19 cellular contexts compared by ENCODE assay signal in the genomic region with DNA sequence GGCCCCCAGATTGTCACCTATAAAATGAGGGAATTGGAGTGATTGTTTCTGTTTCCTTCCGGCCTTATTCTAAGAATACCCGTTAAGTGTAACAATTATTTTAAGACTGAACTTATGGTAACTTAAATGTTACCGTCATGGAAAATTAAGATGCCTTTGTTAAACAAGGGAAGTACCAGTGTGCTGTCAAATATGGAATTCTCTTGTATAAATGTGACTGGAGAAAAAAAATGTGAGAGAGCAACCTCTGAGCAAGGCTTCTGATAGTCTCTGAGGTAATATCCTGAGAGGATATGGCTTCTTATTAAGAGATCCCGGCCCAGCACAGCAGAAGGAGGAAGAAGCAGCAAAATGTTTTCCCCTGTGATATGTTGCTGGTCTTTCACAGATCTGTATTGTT.
"Had no signal": no experiment of that assay in that cellular context is flagged by ENCODE, and none has a peak within 500 bp of the region (broad histone marks: within the 10 kb centered on the region; RNA-seq: fewer than 3 reads in every experiment).

No MANE protein-coding gene starts in this region.

- H3K36me3 ChIP-seq: lower lobe of right lung, neural progenitor cell, ovary had no signal

- H3K4me3 ChIP-seq: lower lobe of right lung, neural progenitor cell, ovary, skin epidermis had no signal

- H3K27ac ChIP-seq: lower lobe of right lung, neural progenitor cell, ovary had no signal

- DNase-seq: activated CD4-positive, alpha-beta T cell treated with anti-CD3 and anti-CD28 coated beads for 4 hours; activated CD8-positive, alpha-beta memory T cell treated with anti-CD3 and anti-CD28 coated beads, Interleukin-2, amount 50 U/mL, for 48 hours; activated CD8-positive, alpha-beta T cell treated with anti-CD3 and anti-CD28 coated beads, Interleukin-2, amount 10 ng/mL, durations not matched to agents 7 days and 5 days; activated gamma-delta T cell; activated T-cell treated with anti-CD3 and anti-CD28 coated beads, Interleukin-2, amount 50 U/mL, for 72 hours; amniotic stem cell; caudate nucleus; hypothalamus; kidney glomerular epithelial cell; lower lobe of right lung; midbrain; ovary; stimulated activated CD4-positive, alpha-beta T cell treated with anti-CD3 and anti-CD28 coated beads, Interleukin-4, amount 100 ng/mL, for 24 hours; stimulated activated naive CD4-positive, alpha-beta T cell; T-helper 2 cell; trophoblast cell had no signal

- H3K27ac Mint-ChIP-seq: activated CD8-positive, alpha-beta T cell treated with anti-CD3 and anti-CD28 coated beads, Interleukin-2, amount 10 ng/mL, durations not matched to agents 7 days and 5 days; activated naive CD8-positive, alpha-beta T cell; activated T-cell treated with anti-CD3 and anti-CD28 coated beads, Interleukin-2, amount 50 U/mL, for 72 hours; neural progenitor cell had no signal

- ATAC-seq: activated CD8-positive, alpha-beta T cell treated with anti-CD3 and anti-CD28 coated beads, Interleukin-2, amount 10 ng/mL, durations not matched to agents 7 days and 5 days; activated T-cell treated with anti-CD3 and anti-CD28 coated beads, Interleukin-2, amount 50 U/mL, for 72 hours; lower lobe of right lung had no signal

- H3K4me3 Mint-ChIP-seq: activated CD8-positive, alpha-beta T cell treated with anti-CD3 and anti-CD28 coated beads, Interleukin-2, amount 10 ng/mL, durations not matched to agents 7 days and 5 days; activated naive CD8-positive, alpha-beta T cell; activated T-cell treated with anti-CD3 and anti-CD28 coated beads, Interleukin-2, amount 50 U/mL, for 72 hours; neural progenitor cell had no signal

- H3K9me3 ChIP-seq: lower lobe of right lung, ovary had no signal

- H3K36me3 Mint-ChIP-seq: activated naive CD8-positive, alpha-beta T cell; neural progenitor cell had no signal

- H3K27me3 ChIP-seq: neural progenitor cell, ovary had no signal

- H3K27me3 Mint-ChIP-seq: activated naive CD8-positive, alpha-beta T cell had no signal
